In the genomic region with DNA sequence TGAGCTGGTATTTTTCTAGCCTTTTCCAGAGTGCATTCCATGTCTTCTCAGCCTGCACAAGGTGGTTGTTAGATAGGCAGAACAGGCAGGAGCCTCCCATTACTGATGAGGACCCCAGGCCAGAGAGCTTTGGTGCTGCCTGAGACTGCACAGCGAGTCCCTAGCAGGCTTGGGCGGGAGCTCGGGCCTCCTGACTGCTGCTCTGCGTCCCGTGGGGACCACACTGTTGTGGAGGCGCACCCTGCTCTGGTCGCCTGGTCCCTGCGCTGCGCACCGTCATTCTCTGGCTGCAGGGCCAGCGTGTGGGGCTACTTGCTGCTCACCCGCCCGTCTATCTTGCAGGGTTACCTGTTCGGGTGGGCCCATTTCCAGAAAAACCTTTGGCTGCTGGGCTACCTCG, we compare ENCODE assay signal across 21 cellular contexts. TPM values are rescaled to one million over a fixed set of nuclear protein-coding genes. Genes with fewer than 3 reads are reported as not detected.
"Had no signal": no experiment of that assay in that cellular context is flagged by ENCODE, and none has a peak within 500 bp of the region (broad histone marks: within the 10 kb centered on the region; RNA-seq: fewer than 3 reads in every experiment).

No MANE protein-coding gene starts in this region.

- H3K4me1 Mint-ChIP-seq: neural progenitor cell had no signal

- DNase-seq: activated B cell treated with CpG ODN at 0.5 μM for 24 hours; activated CD4-positive, alpha-beta T cell treated with anti-CD3 and anti-CD28 coated beads for 36 hours; activated CD4-positive, alpha-beta T cell treated with anti-CD3 and anti-CD28 coated beads, Interleukin-2, amount 50 U/mL, for 48 hours; activated effector memory CD4-positive, alpha-beta T cell treated with Interleukin-2 at 50 U/mL for 16 hours; activated naive CD4-positive, alpha-beta T cell treated with anti-CD3 and anti-CD28 coated beads for 36 hours; activated naive CD8-positive, alpha-beta T cell treated with anti-CD3 and anti-CD28 coated beads, Interleukin-2, amount 10 ng/mL, durations not matched to agents 7 days and 5 days; activated T-cell treated with anti-CD3 and anti-CD28 coated beads, Interleukin-2, amount 50 U/mL, for 72 hours; amniotic stem cell; colonic mucosa; hypothalamus; left cardiac atrium; stimulated activated CD4-positive, alpha-beta T cell treated with anti-CD3 and anti-CD28 coated beads, Interleukin-4, amount 100 ng/mL, for 4 hours; stimulated activated naive CD8-positive, alpha-beta T cell treated with anti-CD3 and anti-CD28 coated beads, Interleukin-15, amount 100 ng/mL, for 72 hours; T-helper 17 cell; tibial artery had no signal

- H3K9me3 Mint-ChIP-seq: activated B cell treated with CpG ODN at 0.5 μM for 24 hours; activated naive CD4-positive, alpha-beta T cell treated with anti-CD3 and anti-CD28 coated beads for 36 hours; activated naive CD8-positive, alpha-beta T cell treated with anti-CD3 and anti-CD28 coated beads, Interleukin-2, amount 10 ng/mL, durations not matched to agents 7 days and 5 days; activated T-cell treated with anti-CD3 and anti-CD28 coated beads, Interleukin-2, amount 50 U/mL, for 72 hours; neural progenitor cell; stimulated activated naive CD8-positive, alpha-beta T cell treated with anti-CD3 and anti-CD28 coated beads, Interleukin-15, amount 100 ng/mL, for 72 hours had no signal

- H3K9ac ChIP-seq: neural progenitor cell had no signal

- H3K4me1 ChIP-seq: breast epithelium, neural progenitor cell, prostate gland had no signal

- H3K36me3 ChIP-seq: breast epithelium, colonic mucosa, neural progenitor cell, prostate gland had no signal

- H3K27ac ChIP-seq: breast epithelium, colonic mucosa, neural progenitor cell, prostate gland had no signal

- H3K27me3 Mint-ChIP-seq: activated B cell treated with CpG ODN at 0.5 μM for 24 hours; activated CD4-positive, alpha-beta T cell treated with anti-CD3 and anti-CD28 coated beads for 36 hours; activated naive CD8-positive, alpha-beta T cell treated with anti-CD3 and anti-CD28 coated beads, Interleukin-2, amount 10 ng/mL, durations not matched to agents 7 days and 5 days; stimulated activated naive CD8-positive, alpha-beta T cell treated with anti-CD3 and anti-CD28 coated beads, Interleukin-15, amount 100 ng/mL, for 72 hours; T-helper 17 cell had no signal

- H3K9me3 ChIP-seq: breast epithelium, colonic mucosa, esophagus muscularis mucosa, prostate gland, tibial artery had no signal

- H3K4me3 Mint-ChIP-seq: activated CD4-positive, alpha-beta T cell treated with anti-CD3 and anti-CD28 coated beads for 36 hours; activated naive CD4-positive, alpha-beta T cell treated with anti-CD3 and anti-CD28 coated beads for 36 hours; activated naive CD8-positive, alpha-beta T cell treated with anti-CD3 and anti-CD28 coated beads, Interleukin-2, amount 10 ng/mL, durations not matched to agents 7 days and 5 days; activated T-cell treated with anti-CD3 and anti-CD28 coated beads, Interleukin-2, amount 50 U/mL, for 72 hours; neural progenitor cell; stimulated activated naive CD8-positive, alpha-beta T cell treated with anti-CD3 and anti-CD28 coated beads, Interleukin-15, amount 100 ng/mL, for 72 hours; T-helper 17 cell had no signal

- H3K4me2 ChIP-seq: neural progenitor cell had no signal

- FAIRE-seq: frontal cortex had no signal

- H3K36me3 Mint-ChIP-seq: activated naive CD8-positive, alpha-beta T cell treated with anti-CD3 and anti-CD28 coated beads, Interleukin-2, amount 10 ng/mL, durations not matched to agents 7 days and 5 days; neural progenitor cell had no signal

- H3K27me3 ChIP-seq: breast epithelium, colonic mucosa, esophagus muscularis mucosa, neural progenitor cell, tibial artery had no signal

- H3K4me3 ChIP-seq: breast epithelium, colonic mucosa, esophagus muscularis mucosa, neural progenitor cell, prostate gland, tibial artery had no signal

- H2AFZ ChIP-seq: neural progenitor cell had no signal

- ATAC-seq: activated CD4-positive, alpha-beta T cell treated with anti-CD3 and anti-CD28 coated beads for 36 hours; activated T-cell treated with anti-CD3 and anti-CD28 coated beads, Interleukin-2, amount 50 U/mL, for 72 hours; left cardiac atrium; stimulated activated naive CD8-positive, alpha-beta T cell treated with anti-CD3 and anti-CD28 coated beads, Interleukin-15, amount 100 ng/mL, for 72 hours; T-helper 17 cell had no signal

- H3K27ac Mint-ChIP-seq: activated CD4-positive, alpha-beta T cell treated with anti-CD3 and anti-CD28 coated beads for 36 hours; activated naive CD4-positive, alpha-beta T cell treated with anti-CD3 and anti-CD28 coated beads for 36 hours; activated naive CD8-positive, alpha-beta T cell treated with anti-CD3 and anti-CD28 coated beads, Interleukin-2, amount 10 ng/mL, durations not matched to agents 7 days and 5 days; activated T-cell treated with anti-CD3 and anti-CD28 coated beads, Interleukin-2, amount 50 U/mL, for 72 hours; neural progenitor cell; stimulated activated naive CD8-positive, alpha-beta T cell treated with anti-CD3 and anti-CD28 coated beads, Interleukin-15, amount 100 ng/mL, for 72 hours; T-helper 17 cell had no signal

RNA-seq across cellular contexts. Expression of gene MRGPRF, which starts 44.2 kb away (rescaled TPM):
- total RNA-seq: activated B cell treated with CpG ODN at 0.5 μM for 24 hours; activated CD4-positive, alpha-beta T cell treated with anti-CD3 and anti-CD28 coated beads for 36 hours; activated naive CD4-positive, alpha-beta T cell treated with anti-CD3 and anti-CD28 coated beads for 36 hours; activated naive CD8-positive, alpha-beta T cell treated with anti-CD3 and anti-CD28 coated beads, Interleukin-2, amount 10 ng/mL, durations not matched to agents 7 days and 5 days; activated T-cell treated with anti-CD3 and anti-CD28 coated beads, Interleukin-2, amount 50 U/mL, for 72 hours; myocyte; T-helper 17 cell had no signal
